In the genomic region with DNA sequence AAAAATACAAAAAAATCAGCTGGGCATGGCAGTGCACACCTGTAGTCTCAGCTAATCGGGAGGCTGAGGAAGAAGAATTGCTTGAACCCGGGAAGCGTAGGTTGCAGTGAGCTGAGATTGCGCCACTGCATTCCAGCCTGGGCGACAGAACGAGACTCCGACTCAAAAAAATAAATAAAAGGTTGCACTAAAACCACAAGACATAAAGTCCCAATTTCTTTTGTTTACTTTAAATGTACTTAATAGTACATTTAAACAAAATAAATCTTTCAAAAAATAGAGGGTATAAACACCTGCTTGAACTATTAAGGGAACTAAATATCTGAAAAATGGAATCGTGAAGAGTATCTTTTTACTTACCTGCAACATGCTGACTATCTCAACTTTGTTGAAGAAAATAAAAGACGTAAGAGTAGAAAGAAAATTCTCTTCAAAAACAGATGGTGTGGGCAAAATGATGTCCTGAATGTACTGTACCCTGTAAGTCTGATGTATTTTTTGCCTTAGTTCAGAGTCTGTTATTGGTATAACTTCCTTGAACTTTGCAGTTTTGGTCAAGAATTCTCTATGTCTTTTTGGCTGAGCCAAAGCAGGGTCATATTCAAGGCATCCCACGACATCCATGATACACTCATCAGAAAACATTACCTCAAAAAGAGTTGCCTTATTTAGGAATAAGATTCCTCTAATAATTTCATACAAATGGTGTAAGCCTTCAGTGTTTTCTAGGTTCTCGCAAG, we compare ENCODE assay signal across 33 cellular contexts.
"Had no signal": no experiment of that assay in that cellular context is flagged by ENCODE, and none has a peak within 500 bp of the region (broad histone marks: within the 10 kb centered on the region; RNA-seq: fewer than 3 reads in every experiment).

No MANE protein-coding gene starts in this region.

- H3K27me3 Mint-ChIP-seq: activated naive CD8-positive, alpha-beta T cell treated with anti-CD3 and anti-CD28 coated beads for 36 hours; brain; dendritic cell treated with granulocyte-macrophage colony-stimulating factor and Interleukin-4, amounts not matched to agents 40 ng/mL and 50 ng/mL, for 4 days; memory B cell; naive thymus-derived CD8-positive, alpha-beta T cell had no signal

- H3K4me3 ChIP-seq: adrenal gland, ascending aorta, esophagus squamous epithelium, gastrocnemius medialis, pancreas, prostate gland, sigmoid colon, suprapubic skin, tibial artery, upper lobe of right lung had no signal

- H3K9me3 Mint-ChIP-seq: activated naive CD4-positive, alpha-beta T cell treated with anti-CD3 and anti-CD28 coated beads for 36 hours; activated naive CD8-positive, alpha-beta T cell treated with anti-CD3 and anti-CD28 coated beads for 36 hours; activated T-helper 1 cell treated with anti-CD3 and anti-CD28 coated beads, Interleukin-12 subunit alpha, Interleukin-12 subunit beta, Interleukin-2, Interleukin-4 antibody, amounts not matched to agents 30 ng/mL and 10 ng/mL and 1 ng/mL, durations not matched to agents 14 hours and 24 hours and 36 hours; brain; dendritic cell treated with granulocyte-macrophage colony-stimulating factor and Interleukin-4, amounts not matched to agents 40 ng/mL and 50 ng/mL, for 4 days; memory B cell; naive thymus-derived CD8-positive, alpha-beta T cell; neural crest cell; stimulated activated effector memory CD8-positive, alpha-beta T cell treated with anti-CD3 and anti-CD28 coated beads, Interleukin-12 subunit alpha, Interleukin-12 subunit beta, amount 100 ng/mL, for 72 hours had no signal

- H3K27ac ChIP-seq: adrenal gland, ascending aorta, esophagus squamous epithelium, gastrocnemius medialis, pancreas, prostate gland, sigmoid colon, suprapubic skin, tibial artery, upper lobe of right lung had no signal

- H3K4me1 ChIP-seq: ascending aorta, gastrocnemius medialis, prostate gland, suprapubic skin, tibial artery, upper lobe of right lung had no signal

- H3K27ac Mint-ChIP-seq: activated naive CD4-positive, alpha-beta T cell treated with anti-CD3 and anti-CD28 coated beads for 36 hours; activated naive CD8-positive, alpha-beta T cell treated with anti-CD3 and anti-CD28 coated beads for 36 hours; activated T-helper 1 cell treated with anti-CD3 and anti-CD28 coated beads, Interleukin-12 subunit alpha, Interleukin-12 subunit beta, Interleukin-2, Interleukin-4 antibody, amounts not matched to agents 30 ng/mL and 10 ng/mL and 1 ng/mL, durations not matched to agents 14 hours and 24 hours and 36 hours; brain; dendritic cell treated with granulocyte-macrophage colony-stimulating factor and Interleukin-4, amounts not matched to agents 40 ng/mL and 50 ng/mL, for 4 days; memory B cell; stimulated activated effector memory CD8-positive, alpha-beta T cell treated with anti-CD3 and anti-CD28 coated beads, Interleukin-12 subunit alpha, Interleukin-12 subunit beta, amount 100 ng/mL, for 72 hours had no signal

- ATAC-seq: gastrocnemius medialis; naive thymus-derived CD8-positive, alpha-beta T cell; pancreas; stimulated activated effector memory CD8-positive, alpha-beta T cell treated with anti-CD3 and anti-CD28 coated beads, Interleukin-12 subunit alpha, Interleukin-12 subunit beta, amount 100 ng/mL, for 72 hours; upper lobe of right lung had no signal

- DNase-seq: activated CD4-positive, alpha-beta T cell treated with anti-CD3 and anti-CD28 coated beads for 4 hours; activated CD4-positive, alpha-beta T cell treated with anti-CD3 and anti-CD28 coated beads, Interleukin-2, amount 50 U/mL, for 48 hours; activated CD4-positive, CD25-positive, alpha-beta regulatory T cell; activated CD8-positive, alpha-beta memory T cell treated with anti-CD3 and anti-CD28 coated beads for 24 hours; activated CD8-positive, alpha-beta memory T cell treated with anti-CD3 and anti-CD28 coated beads, Interleukin-2, amount 50 U/mL, for 4 hours; activated effector memory CD4-positive, alpha-beta T cell treated with anti-CD3 and anti-CD28 coated beads, Interleukin-2, amount 50 U/mL, for 16 hours; activated naive CD4-positive, alpha-beta T cell treated with anti-CD3 and anti-CD28 coated beads for 36 hours; activated naive CD8-positive, alpha-beta T cell treated with anti-CD3 and anti-CD28 coated beads for 36 hours; activated T-cell treated with anti-CD3 and anti-CD28 coated beads, Interleukin-2, amount 50 U/mL, for 1 hour; adrenal gland; esophagus squamous epithelium; gastrocnemius medialis; hippocampal formation; kidney; naive thymus-derived CD8-positive, alpha-beta T cell; nucleus accumbens; pancreas; retina; sigmoid colon; small intestine; stimulated activated CD4-positive, alpha-beta T cell treated with anti-CD3 and anti-CD28 coated beads, Interleukin-4, amount 100 ng/mL, for 24 hours; T-helper 1 cell; tibial artery; upper lobe of right lung had no signal

- H3K4me3 Mint-ChIP-seq: activated naive CD4-positive, alpha-beta T cell treated with anti-CD3 and anti-CD28 coated beads for 36 hours; activated naive CD8-positive, alpha-beta T cell treated with anti-CD3 and anti-CD28 coated beads for 36 hours; activated T-helper 1 cell treated with anti-CD3 and anti-CD28 coated beads, Interleukin-12 subunit alpha, Interleukin-12 subunit beta, Interleukin-2, Interleukin-4 antibody, amounts not matched to agents 30 ng/mL and 10 ng/mL and 1 ng/mL, durations not matched to agents 14 hours and 24 hours and 36 hours; brain; dendritic cell treated with granulocyte-macrophage colony-stimulating factor and Interleukin-4, amounts not matched to agents 40 ng/mL and 50 ng/mL, for 4 days; memory B cell; naive thymus-derived CD8-positive, alpha-beta T cell; neural crest cell; stimulated activated effector memory CD8-positive, alpha-beta T cell treated with anti-CD3 and anti-CD28 coated beads, Interleukin-12 subunit alpha, Interleukin-12 subunit beta, amount 100 ng/mL, for 72 hours had no signal

- H3K36me3 ChIP-seq: prostate gland had no signal

- H3K27me3 ChIP-seq: adrenal gland, ascending aorta, esophagus squamous epithelium, gastrocnemius medialis, pancreas, sigmoid colon, suprapubic skin, tibial artery, upper lobe of right lung had no signal

- H3K4me1 Mint-ChIP-seq: neural crest cell had no signal

- H3K9me3 ChIP-seq: adrenal gland, ascending aorta, esophagus squamous epithelium, gastrocnemius medialis, pancreas, prostate gland, sigmoid colon, suprapubic skin, tibial artery, upper lobe of right lung had no signal
